Comparison of ENCODE assay signal across 1 cellular context in the genomic region with DNA sequence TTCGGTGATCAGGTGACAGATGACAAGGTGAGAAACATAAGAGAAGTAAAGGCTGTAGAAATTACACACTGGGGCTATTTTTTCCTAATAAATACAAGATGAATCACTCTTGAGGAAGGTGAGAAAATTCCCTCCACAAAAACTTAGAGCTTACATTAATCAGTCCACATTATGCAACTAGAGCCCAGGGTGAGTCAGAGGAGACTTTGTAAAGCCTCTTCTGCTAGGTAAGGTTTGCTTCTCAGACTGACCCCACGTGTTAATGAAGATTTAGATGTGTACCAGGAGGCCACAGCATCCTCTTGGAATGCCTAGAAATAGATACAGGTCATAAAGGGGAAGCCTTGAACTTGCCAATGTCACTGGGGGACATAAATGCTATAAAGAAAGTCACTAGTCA.
TF ChIP-seq lines count a peak whose summit lies in the region.

No MANE protein-coding gene starts in this region.

TF ChIP-seq in IMR-90, 13 proteins besides CTCF, POLR2A, EP300 and RAD21 (continued from another document):
- TF ChIP-seq ELK1 (IDR thresholded peaks at IDR 0.05; ENCODE audit: borderline replicate concordance, low read depth, low read length), result no peak
- no peak for TF ChIP-seq CEBPB (IDR thresholded peaks at IDR 0.05; ENCODE audit: low read depth, low read length)
- TF ChIP-seq SMC3 (IDR thresholded peaks at IDR 0.05; ENCODE audit: low read depth, low read length), result no peak
- TF ChIP-seq, protein P1, sequence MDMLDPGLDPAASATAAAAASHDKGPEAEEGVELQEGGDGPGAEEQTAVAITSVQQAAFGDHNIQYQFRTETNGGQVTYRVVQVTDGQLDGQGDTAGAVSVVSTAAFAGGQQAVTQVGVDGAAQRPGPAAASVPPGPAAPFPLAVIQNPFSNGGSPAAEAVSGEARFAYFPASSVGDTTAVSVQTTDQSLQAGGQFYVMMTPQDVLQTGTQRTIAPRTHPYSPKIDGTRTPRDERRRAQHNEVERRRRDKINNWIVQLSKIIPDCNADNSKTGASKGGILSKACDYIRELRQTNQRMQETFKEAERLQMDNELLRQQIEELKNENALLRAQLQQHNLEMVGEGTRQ (IDR thresholded peaks at IDR 0.05; ENCODE audit: low read depth, low read length), result no peak
- no peak for TF ChIP-seq MAFK (IDR thresholded peaks at IDR 0.05; ENCODE audit: low read depth, low read length)
- no peak for TF ChIP-seq NFE2L2 (IDR thresholded peaks at IDR 0.05; ENCODE audit: low read depth, low read length)
- TF ChIP-seq RFX5 (IDR thresholded peaks at IDR 0.05; ENCODE audit: low read depth, low read length), result no peak
